Comparison of ENCODE assay signal across 8 cellular contexts in the genomic region with DNA sequence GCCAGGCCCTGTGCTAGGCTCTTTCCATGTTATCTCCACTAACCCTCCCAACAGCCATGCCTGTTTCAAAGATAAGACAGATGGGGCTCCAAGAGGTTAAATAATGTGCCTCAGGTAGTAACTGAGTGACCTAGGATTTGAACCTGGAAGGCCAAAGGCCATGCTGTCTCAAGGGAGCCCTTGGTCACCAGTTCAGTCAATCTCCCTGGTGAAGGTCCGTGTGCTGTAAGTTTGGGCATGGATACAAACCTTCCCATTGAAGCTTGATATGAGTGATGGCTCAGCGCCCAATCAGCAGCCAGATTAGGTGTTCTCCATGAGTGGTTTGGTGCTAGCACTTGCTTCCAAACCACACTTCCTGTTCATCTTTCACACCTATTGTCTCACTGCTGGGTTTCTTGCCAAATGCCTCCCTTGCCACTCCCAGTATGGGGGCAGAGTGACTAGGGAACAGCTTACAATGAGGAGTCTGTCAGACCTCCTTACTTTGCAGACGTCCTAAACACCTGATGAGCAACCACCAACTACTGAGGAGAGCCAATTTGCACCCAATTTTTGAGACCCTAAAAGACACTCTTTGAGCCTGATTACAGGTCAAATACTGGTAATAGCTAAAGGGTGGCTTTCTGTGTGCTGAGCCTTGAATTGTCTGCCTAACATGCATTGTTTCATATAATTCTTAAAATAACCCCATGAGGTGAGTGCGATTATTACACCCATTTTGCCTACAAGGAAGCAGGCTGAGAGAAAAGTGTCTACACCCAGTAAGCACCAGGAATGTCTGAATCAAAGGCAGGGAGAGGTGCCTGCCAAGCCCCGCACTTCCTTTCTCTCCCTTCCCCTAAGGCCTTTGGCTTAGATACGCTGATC. TPM values are rescaled to one million over a fixed set of nuclear protein-coding genes. Genes with fewer than 3 reads are reported as not detected.
DNase-seq lines count a peak whose midpoint lies in the region; ATAC-seq and TF ChIP-seq lines count a peak whose summit lies in the region.

No MANE protein-coding gene starts in this region.

- POLR2A ChIA-PET in GM10248 (lab: Yijun Ruan, JAX), result interaction anchor here (0.8 kb wide), 1 partner anchor 251 kb away, joined by 3 read pairs; no protein-coding TSS in a partner anchor

- H3K4me1 Mint-ChIP-seq in stimulated activated memory B cell treated with anti-CD40 and anti-IgM and Interleukin-4, amounts not matched to agents 10 μg/mL and 1 μg/mL and 100 μg/mL, for 72 hours, result peaks cover 33% of the 10 kb centered on the region

- H3K27ac Mint-ChIP-seq in activated naive CD4-positive, alpha-beta T cell treated with anti-CD3 and anti-CD28 coated beads, Interleukin-2, amount 50 U/mL, for 72 hours, result peak overlapping the region in 1 of 2 donors; percentile 39
- H3K27ac Mint-ChIP-seq in stimulated activated memory B cell treated with anti-CD40 and anti-IgM and Interleukin-4, amounts not matched to agents 10 μg/mL and 1 μg/mL and 100 μg/mL, for 72 hours, result peak overlapping the region; percentile 21

- no peaks in the 10 kb centered on the region for H3K27me3 Mint-ChIP-seq in stimulated activated memory B cell treated with anti-CD40 and anti-IgM and Interleukin-4, amounts not matched to agents 10 μg/mL and 1 μg/mL and 100 μg/mL, for 72 hours

- no peak for TF ChIP-seq CTCF in GM10248 (IDR thresholded peaks at IDR 0.05; ENCODE audit: control extremely low read depth, extremely low read depth, low read depth, missing control alignments)

- DNase-seq in GM10248 (ENCODE audit: extremely low spot score) (peak; percentile 43), OCI-M1 (lab: John Stamatoyannopoulos, UW) (peak; percentile 39), left kidney (ENCODE audit: low read depth, low spot score) (peak; percentile 71), hippocampal formation (lab: John Stamatoyannopoulos, UW) (no peak), hepatic stellate cell (ENCODE audit: low spot score) (no peak)
- DNase-seq in activated naive CD4-positive, alpha-beta T cell treated with anti-CD3 and anti-CD28 coated beads, Interleukin-2, amount 50 U/mL, for 72 hours (ENCODE audit: low spot score in 2 of 2), result peak; percentile 19 to 65

- no peak overlapping the region for H3K4me3 Mint-ChIP-seq in stimulated activated memory B cell treated with anti-CD40 and anti-IgM and Interleukin-4, amounts not matched to agents 10 μg/mL and 1 μg/mL and 100 μg/mL, for 72 hours

- peak; percentile 64 for ATAC-seq in HG02852 (IDR thresholded peaks at IDR 0.05; ENCODE audit: unreplicated experiment)
- ATAC-seq in activated naive CD4-positive, alpha-beta T cell treated with anti-CD3 and anti-CD28 coated beads, Interleukin-2, amount 50 U/mL, for 72 hours, result peak; percentile 67 to 69
- peak; percentile 76 for ATAC-seq in stimulated activated memory B cell treated with anti-CD40 and anti-IgM and Interleukin-4, amounts not matched to agents 10 μg/mL and 1 μg/mL and 100 μg/mL, for 72 hours

- no peaks in the 10 kb centered on the region for H3K36me3 Mint-ChIP-seq in activated naive CD4-positive, alpha-beta T cell treated with anti-CD3 and anti-CD28 coated beads, Interleukin-2, amount 50 U/mL, for 72 hours
- no peaks in the 10 kb centered on the region for H3K36me3 Mint-ChIP-seq in stimulated activated memory B cell treated with anti-CD40 and anti-IgM and Interleukin-4, amounts not matched to agents 10 μg/mL and 1 μg/mL and 100 μg/mL, for 72 hours

- CTCF ChIA-PET in GM10248 (lab: Yijun Ruan, JAX), result interaction anchor here (1.0 to 2.4 kb wide), 6 partner anchors 9 to 32 kb away, joined by 3 to 10 read pairs (median 6); no protein-coding TSS in a partner anchor

- H3K9me3 Mint-ChIP-seq in activated naive CD4-positive, alpha-beta T cell treated with anti-CD3 and anti-CD28 coated beads, Interleukin-2, amount 50 U/mL, for 72 hours, result no peaks in the 10 kb centered on the region
- no peaks in the 10 kb centered on the region for H3K9me3 Mint-ChIP-seq in stimulated activated memory B cell treated with anti-CD40 and anti-IgM and Interleukin-4, amounts not matched to agents 10 μg/mL and 1 μg/mL and 100 μg/mL, for 72 hours

RNA-seq across cellular contexts. Expression of gene FOS, which starts 48.5 kb away (rescaled TPM):
- 10 to 100 TPM; 55.8 to 65.9 TPM for total RNA-seq in activated naive CD4-positive, alpha-beta T cell treated with anti-CD3 and anti-CD28 coated beads, Interleukin-2, amount 50 U/mL, for 72 hours

RNA-seq across cellular contexts. Expression of gene TMED10, which starts 53.7 kb away (rescaled TPM):
- total RNA-seq in activated naive CD4-positive, alpha-beta T cell treated with anti-CD3 and anti-CD28 coated beads, Interleukin-2, amount 50 U/mL, for 72 hours, result 100 to 1,000 TPM; 148 to 158 TPM

Comparison
In these comparisons a context has a peak if more than half of its experiments do, and no peak if none do; other contexts are left out.
1. DNase-seq: peak in GM10248 (single experiment), OCI-M1 (single experiment), activated naive CD4-positive, alpha-beta T cell treated with anti-CD3 and anti-CD28 coated beads, Interleukin-2, amount 50 U/mL, for 72 hours (2 of 2) and left kidney (single experiment); none in hippocampal formation (0 of 2) and hepatic stellate cell (single experiment).
2. Peak in every context shown above with its lines, with median percentiles within 50 percentile points of each other: ATAC-seq.